Comparison of ENCODE assay signal across 8 cellular contexts in the genomic region with DNA sequence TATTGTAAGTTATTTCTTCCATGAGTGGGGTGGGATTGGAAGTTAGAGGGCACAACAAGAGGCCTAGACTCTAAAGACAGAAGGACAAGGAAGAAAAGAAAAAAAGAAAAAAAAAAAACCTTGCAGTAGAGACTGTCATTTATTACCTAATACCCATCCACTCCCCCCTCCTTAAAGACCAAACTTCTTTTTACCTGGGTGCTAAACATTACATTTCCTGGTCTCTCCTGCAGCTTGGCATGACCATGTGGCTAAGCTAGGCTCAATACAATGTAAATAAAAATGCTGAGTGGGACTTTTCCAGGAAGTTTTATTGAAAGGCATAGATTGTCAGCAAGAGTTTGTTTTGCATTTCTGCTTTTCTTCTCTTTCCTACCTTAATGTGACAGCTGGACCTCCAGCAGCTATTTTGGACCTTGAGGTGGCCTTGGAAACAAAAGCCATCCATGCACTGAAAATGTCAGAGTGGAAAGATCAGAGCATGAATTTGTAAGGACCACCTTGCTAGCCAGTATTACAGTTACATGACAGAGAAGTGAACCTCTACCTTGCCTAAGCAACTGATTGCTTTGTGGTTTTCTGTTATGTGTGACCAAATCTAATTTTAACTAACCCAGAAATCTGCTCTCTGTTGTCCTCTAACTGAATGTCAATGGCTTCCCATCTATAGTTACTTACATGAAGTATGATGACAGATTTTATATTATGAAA.
DNase-seq lines count a peak whose midpoint lies in the region; ATAC-seq, FAIRE-seq and TF ChIP-seq lines count a peak whose summit lies in the region.

No MANE protein-coding gene starts in this region.

- H3K36me3 Mint-ChIP-seq in glutamatergic neuron (ENCODE audit: unreplicated experiment), result peaks cover 4% of the 10 kb centered on the region

- H3K36me3 ChIP-seq in K562 (ENCODE audit: control insufficient read depth, insufficient read depth, low read length) (no peaks in the 10 kb centered on the region), osteoblast (ENCODE audit: insufficient read depth, low read length) (no peaks in the 10 kb centered on the region)

- ATAC-seq in GM18858 (IDR thresholded peaks at IDR 0.05; ENCODE audit: unreplicated experiment) (peak; percentile 98), GM21529 (IDR thresholded peaks at IDR 0.05; ENCODE audit: unreplicated experiment) (peak; percentile 89), HG03442 (IDR thresholded peaks at IDR 0.05; ENCODE audit: unreplicated experiment) (peak; percentile 80), K562 (no peak)

- peaks cover 1% of the 10 kb centered on the region for H3K27me3 Mint-ChIP-seq in glutamatergic neuron (ENCODE audit: unreplicated experiment)

- peaks cover 2% of the 10 kb centered on the region for H3K9me3 Mint-ChIP-seq in glutamatergic neuron (ENCODE audit: unreplicated experiment)

- H3K4me3 ChIP-seq in K562 (no peak overlapping the region), osteoblast (ENCODE audit: insufficient read depth, low read length) (no peak overlapping the region)

- no peak for TF ChIP-seq RAD21 in K562 (CRISPR knock-in tag; conservative IDR thresholded peaks at IDR 0.05 in 1 of 2, IDR thresholded peaks at IDR 0.05 in 1 of 2)

- no peak for TF ChIP-seq EP300 in K562 (IDR thresholded peaks at IDR 0.05; ENCODE audit: low read length)

- no peak overlapping the region for H3K4me3 Mint-ChIP-seq in glutamatergic neuron (ENCODE audit: unreplicated experiment)

- H3K9me3 ChIP-seq in K562 (replicated peaks; ENCODE audit: control insufficient read depth, insufficient read depth, low read depth, low read length), result no peaks in the 10 kb centered on the region
- H3K9me3 ChIP-seq in osteoblast (ENCODE audit: low read depth, low read length), result no peaks in the 10 kb centered on the region

- POLR2A ChIA-PET in K562 (lab: Yijun Ruan, JAX), result no interaction called here

- no peaks in the 10 kb centered on the region for H3K4me1 ChIP-seq in K562 (replicated peaks in 1 of 2; ENCODE audit: control insufficient read depth in 2 of 2, insufficient read depth in 2 of 2, low read length in 2 of 2)
- H3K4me1 ChIP-seq in osteoblast (ENCODE audit: insufficient read depth, low read length), result no peaks in the 10 kb centered on the region

- no peak overlapping the region for H3K4me2 ChIP-seq in K562 (ENCODE audit: insufficient read depth, low read length)
- H3K4me2 ChIP-seq in osteoblast (ENCODE audit: insufficient read depth, low read length), result no peak overlapping the region

- H3K27ac Mint-ChIP-seq in glutamatergic neuron (ENCODE audit: unreplicated experiment), result no peak overlapping the region

- H3K27ac ChIP-seq in K562 (ENCODE audit: extremely low read depth, low read depth, low read length), result no peak overlapping the region
- no peak overlapping the region for H3K27ac ChIP-seq in osteoblast (ENCODE audit: low read depth, low read length)

- no peaks in the 10 kb centered on the region for H4K20me1 ChIP-seq in K562 (replicated peaks; ENCODE audit: control insufficient read depth, insufficient read depth, low read length)
- H4K20me1 ChIP-seq in osteoblast (ENCODE audit: insufficient read depth, low read length), result no peaks in the 10 kb centered on the region

- no peak for FAIRE-seq in K562 (lab: Jason Lieb, UNC)

- no peaks in the 10 kb centered on the region for H3K9me1 ChIP-seq in K562 (ENCODE audit: control insufficient read depth, insufficient read depth, low read length)

- no peak overlapping the region for H3K9ac ChIP-seq in K562 (ENCODE audit: insufficient read depth in 1 of 2, low read depth in 2 of 2, low read length in 2 of 2)

- H3K79me2 ChIP-seq in K562 (ENCODE audit: control insufficient read depth, insufficient read depth, low read length) (no peaks in the 10 kb centered on the region), osteoblast (ENCODE audit: insufficient read depth, low read length) (no peaks in the 10 kb centered on the region)

- no peak overlapping the region for H2AFZ ChIP-seq in K562 (ENCODE audit: low read depth, low read length)
- H2AFZ ChIP-seq in osteoblast (ENCODE audit: low read length), result no peak overlapping the region

- H3K27me3 ChIP-seq in K562 (ENCODE audit: control insufficient read depth in 2 of 2, insufficient read depth in 2 of 2, low read length in 2 of 2), result peaks cover 7 to 11% of the 10 kb centered on the region in 2 experiments; a peak in 4 of 5 replicates
- no peaks in the 10 kb centered on the region for H3K27me3 ChIP-seq in osteoblast (ENCODE audit: insufficient read depth, low read length)

- TF ChIP-seq CTCF in K562 (IDR thresholded peaks at IDR 0.05 in 2 of 3, conservative IDR thresholded peaks at IDR 0.05 in 1 of 3; ENCODE audit: insufficient read depth in 2 of 3, low read depth in 1 of 3, low read length in 3 of 3) (no peak), osteoblast (IDR thresholded peaks at IDR 0.05; ENCODE audit: extremely low read depth, low read depth, low read length) (no peak), glutamatergic neuron (IDR thresholded peaks at IDR 0.05; ENCODE audit: partially characterized antibody, unreplicated experiment) (no peak)

- no TSS peak for BruUV-seq in K562 (replicated peaks; lab: Mats Ljungman, UMichigan)

- TF ChIP-seq POLR2A in K562 (conservative IDR thresholded peaks at IDR 0.05), result no peak

- in situ Hi-C loops in K562 (cut with MboI), result no loop called here

- H3K4me1 Mint-ChIP-seq in glutamatergic neuron (ENCODE audit: low read depth, unreplicated experiment), result peaks cover 19% of the 10 kb centered on the region

- CTCF ChIA-PET in K562 (lab: Yijun Ruan, JAX; ENCODE audit: low intra/inter-chr PET ratio), result no interaction called here

- intact Hi-C loops in K562 (cut with micrococcal nuclease), result no loop called here

- DNase-seq in K562 (ENCODE audit: extremely low read depth in 1 of 4, low spot score in 3 of 4), result no peak
- DNase-seq in midbrain (lab: John Stamatoyannopoulos, UW), result no peak
- no peak for DNase-seq in osteoblast (ENCODE audit: insufficient read length, low spot score, missing footprints)
- no peak for DNase-seq in NCI-H2081 (lab: John Stamatoyannopoulos, UW)
- DNase-seq in glutamatergic neuron, result no peak

TF ChIP-seq in K562, 482 proteins besides CTCF, POLR2A, EP300 and RAD21:
- TF ChIP-seq ZNF316 (IDR thresholded peaks at IDR 0.05), result peak; percentile 72
- no peak for TF ChIP-seq ZNF780A (CRISPR knock-in tag; IDR thresholded peaks at IDR 0.05)
- peak; percentile 40 for TF ChIP-seq MAFF (IDR thresholded peaks at IDR 0.05; ENCODE audit: low read length)
- TF ChIP-seq MAFG (tag; conservative IDR thresholded peaks at IDR 0.05), result peak; percentile 54
- TF ChIP-seq C11orf30 (IDR thresholded peaks at IDR 0.05; ENCODE audit: low read depth), result peak; percentile 52; the same call in 1 of the 2 replicates
- peak; percentile 20; the same call in 1 of the 2 replicates for TF ChIP-seq MAFK (IDR thresholded peaks at IDR 0.05; ENCODE audit: low read length)
- TF ChIP-seq MEF2A (IDR thresholded peaks at IDR 0.05; ENCODE audit: control insufficient read depth, low read depth, low read length), result no peak
